In genomic region chrX:9847071-9847470, GRCh38 we compare ENCODE assay signal across 1 cellular context.
TF ChIP-seq lines count a peak whose summit lies in the region.

No MANE protein-coding gene starts in this region.

TF ChIP-seq in GM23338, 12 proteins besides CTCF, POLR2A, EP300 and RAD21 (continued from another document):
- TF ChIP-seq ZNF462 (CRISPR knock-in tag; IDR thresholded peaks at IDR 0.05) (no peak), EZH2 (IDR thresholded peaks at IDR 0.05; ENCODE audit: low read depth, unreplicated experiment) (no peak), CREB1 (CRISPR knock-in tag; IDR thresholded peaks at IDR 0.05; ENCODE audit: low read depth) (no peak), EZH2phosphoT487 (IDR thresholded peaks at IDR 0.05; ENCODE audit: unreplicated experiment) (no peak), STAT1 (IDR thresholded peaks at IDR 0.05; ENCODE audit: unreplicated experiment) (no peak), POLR2AphosphoS5 (IDR thresholded peaks at IDR 0.05; ENCODE audit: low read depth) (no peak), ZNF331 (CRISPR knock-in tag; IDR thresholded peaks at IDR 0.05; ENCODE audit: low read depth) (no peak)
